ENCODE assay signal across 20 cellular contexts in genomic region chr22:40340044-40340443, GRCh38. TPM values are rescaled to one million over a fixed set of nuclear protein-coding genes. Genes with fewer than 3 reads are reported as not detected.
DNase-seq lines count a peak whose midpoint lies in the region; ATAC-seq lines count a peak whose summit lies in the region.
"Had no signal": no experiment of that assay in that cellular context is flagged by ENCODE, and none has a peak within 500 bp of the region (broad histone marks: within the 10 kb centered on the region; RNA-seq: fewer than 3 reads in every experiment).

No MANE protein-coding gene starts in this region.

- no peak overlapping the region for H3K4me3 Mint-ChIP-seq in activated CD4-positive, alpha-beta T cell treated with anti-CD3 and anti-CD28 coated beads, Interleukin-2, amount 10 ng/mL, durations not matched to agents 7 days and 5 days
- H3K4me3 Mint-ChIP-seq in T-helper 17 cell: no peak overlapping the region

- no peaks in the 10 kb centered on the region for H3K9me3 Mint-ChIP-seq in activated CD4-positive, alpha-beta T cell treated with anti-CD3 and anti-CD28 coated beads, Interleukin-2, amount 10 ng/mL, durations not matched to agents 7 days and 5 days

- peaks cover 20% of the 10 kb centered on the region for H3K36me3 Mint-ChIP-seq in activated CD4-positive, alpha-beta T cell treated with anti-CD3 and anti-CD28 coated beads, Interleukin-2, amount 10 ng/mL, durations not matched to agents 7 days and 5 days (ENCODE audit: low read depth)
- peaks cover 4% of the 10 kb centered on the region for H3K36me3 Mint-ChIP-seq in T-helper 17 cell (ENCODE audit: low read depth)

- intact Hi-C loops in left colon (cut with DNase I, micrococcal nuclease): no loop called here

- no peaks in the 10 kb centered on the region for H3K9me3 ChIP-seq in T-helper 17 cell (ENCODE audit: control insufficient read depth, low read length, poor library complexity, severe bottlenecking)
- H3K9me3 ChIP-seq: BLaER1 treated with 17β-estradiol and CSF1 and Interleukin-3, amounts not matched to agents 10 nM and 100 nM had no signal

- no peaks in the 10 kb centered on the region for H3K27me3 Mint-ChIP-seq in activated CD4-positive, alpha-beta T cell treated with anti-CD3 and anti-CD28 coated beads, Interleukin-2, amount 10 ng/mL, durations not matched to agents 7 days and 5 days
- no peaks in the 10 kb centered on the region for H3K27me3 Mint-ChIP-seq in T-helper 17 cell

- CTCF ChIA-PET in activated CD4-positive, alpha-beta T cell treated with anti-CD3 and anti-CD28 coated beads, Interleukin-2, amount 10 ng/mL, durations not matched to agents 7 days and 5 days (lab: Charles Lee): interaction anchor here (0.7 to 1.1 kb wide), 3 partner anchors 10 to 22 kb away, joined by 3 read pairs; no protein-coding TSS in a partner anchor

- peaks cover 66% of the 10 kb centered on the region for H3K4me1 Mint-ChIP-seq in activated CD4-positive, alpha-beta T cell treated with anti-CD3 and anti-CD28 coated beads, Interleukin-2, amount 10 ng/mL, durations not matched to agents 7 days and 5 days
- H3K4me1 Mint-ChIP-seq in T-helper 17 cell: peaks cover 54% of the 10 kb centered on the region

- no peak for ATAC-seq in T-helper 17 cell
- ATAC-seq in left colon: peak; percentile 86
- ATAC-seq in HG03097 (IDR thresholded peaks at IDR 0.05; ENCODE audit: low FRiP score, unreplicated experiment): no peak

- POLR2A ChIA-PET in activated CD4-positive, alpha-beta T cell treated with anti-CD3 and anti-CD28 coated beads, Interleukin-2, amount 10 ng/mL, durations not matched to agents 7 days and 5 days (lab: Charles Lee): interaction anchor here (0.6 kb wide), 1 partner anchor 296 kb away, joined by 4 read pairs; no protein-coding TSS in a partner anchor

- H3K27ac Mint-ChIP-seq in activated CD4-positive, alpha-beta T cell treated with anti-CD3 and anti-CD28 coated beads, Interleukin-2, amount 10 ng/mL, durations not matched to agents 7 days and 5 days: peak overlapping the region; percentile 21
- peak overlapping the region; percentile 75 for H3K27ac Mint-ChIP-seq in T-helper 17 cell

- DNase-seq in activated CD4-positive, alpha-beta T cell treated with anti-CD3 and anti-CD28 coated beads, Interleukin-2, amount 10 ng/mL, durations not matched to agents 7 days and 5 days: no peak
- no peak for DNase-seq in activated CD4-positive, alpha-beta T cell treated with anti-CD3 and anti-CD28 coated beads, Interleukin-2, amount 50 U/mL, for 1 hour
- DNase-seq in T-helper 17 cell (no peak), left colon (peak in 1 of 2 donors; percentile 58), NCI-H82 (lab: John Stamatoyannopoulos, UW) (no peak)
- no peak for DNase-seq in stimulated activated naive CD4-positive, alpha-beta T cell (lab: John Stamatoyannopoulos, UW)
- DNase-seq: 8988T, GOT3, HCEC 1CT, KBM-7, MM.1S, NCI-H1048, NCI-H1436, NCI-H187 treated with DMSO at 0.1 percent for 48 hours, NCI-H69, PC-9, RPMI8226, SHP77 had no signal

RNA-seq across cellular contexts. Expression of gene ADSL, which starts 6.3 kb away (rescaled TPM):
- total RNA-seq in activated CD4-positive, alpha-beta T cell treated with anti-CD3 and anti-CD28 coated beads, Interleukin-2, amount 10 ng/mL, durations not matched to agents 7 days and 5 days: 100 to 1,000 TPM; 124 to 130 TPM
- total RNA-seq in T-helper 17 cell (10 to 100 TPM; 59.2 to 67.5 TPM), left colon (10 to 100 TPM; 34.2 to 34.9 TPM)

RNA-seq across cellular contexts. Expression of gene SGSM3, which starts 30.4 kb away (rescaled TPM):
- 10 to 100 TPM; 79.6 to 92.4 TPM for total RNA-seq in activated CD4-positive, alpha-beta T cell treated with anti-CD3 and anti-CD28 coated beads, Interleukin-2, amount 10 ng/mL, durations not matched to agents 7 days and 5 days
- total RNA-seq in T-helper 17 cell (10 to 100 TPM; 56.7 to 79.4 TPM), left colon (100 to 1,000 TPM; 121 to 142 TPM)
